Comparison of ENCODE assay signal across 8 cellular contexts in the genomic region with DNA sequence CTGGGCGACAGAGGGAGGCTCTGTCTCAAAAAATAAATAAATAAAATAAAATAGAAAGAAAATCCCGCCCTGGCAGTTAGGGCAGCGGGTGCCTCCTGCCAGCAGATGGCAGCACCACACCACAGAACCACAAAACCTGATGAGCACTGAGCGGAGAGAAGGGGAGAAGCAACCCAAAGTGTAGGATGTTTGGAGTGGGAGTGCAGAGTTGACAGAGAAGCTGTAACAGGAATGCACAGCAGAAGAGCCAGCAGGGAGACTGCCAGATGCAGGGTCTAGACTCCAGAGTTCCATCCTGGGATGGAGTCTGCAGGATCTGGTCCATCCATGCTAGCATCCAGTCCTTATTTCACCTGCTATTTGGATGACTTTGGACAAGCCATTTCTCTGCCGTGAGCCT. TPM values are rescaled to one million over a fixed set of nuclear protein-coding genes. Genes with fewer than 3 reads are reported as not detected.
DNase-seq lines count a peak whose midpoint lies in the region; ATAC-seq, FAIRE-seq and TF ChIP-seq lines count a peak whose summit lies in the region.

No MANE protein-coding gene starts in this region.

- FAIRE-seq in GM12892 (lab: Jason Lieb, UNC): peak; percentile 85
- FAIRE-seq in K562 (lab: Jason Lieb, UNC): no peak

- in situ Hi-C loops in K562 (cut with MboI): loop anchor here (5.0 kb wide), 1 partner anchor 159 kb away; no protein-coding TSS in a partner anchor

- CTCF ChIA-PET in K562 (lab: Yijun Ruan, JAX; ENCODE audit: low intra/inter-chr PET ratio): interaction anchor here (0.7 to 2.6 kb wide), 7 partner anchors 17 to 1035 kb away, joined by 3 to 13 read pairs (median 3); no protein-coding TSS in a partner anchor

- no peak overlapping the region for H3K4me3 ChIP-seq in K562

- H2AFZ ChIP-seq in K562 (ENCODE audit: low read depth, low read length): no peak overlapping the region

- POLR2A ChIA-PET in K562 (lab: Yijun Ruan, JAX): no interaction called here

- TF ChIP-seq POLR2A in GM12892 (IDR thresholded peaks at IDR 0.05; ENCODE audit: low read depth, low read length) (no peak), K562 (conservative IDR thresholded peaks at IDR 0.05) (no peak)

- DNase-seq in AG08396 (ENCODE audit: low spot score): peak; percentile 80
- DNase-seq in GM12892 (ENCODE audit: insufficient read length): peak; percentile 26
- DNase-seq in NCI-H1048 (lab: John Stamatoyannopoulos, UW): peak; percentile 40
- peak; percentile 57 for DNase-seq in T1000 (lab: John Stamatoyannopoulos, UW)
- DNase-seq in K562 (ENCODE audit: extremely low read depth in 1 of 4, low spot score in 3 of 4): peak; percentile 64 to 73 (median 68)
- peak; percentile 86 for DNase-seq in iPS-NIHi7 (ENCODE audit: extremely low spot score)
- peak; percentile 7 to 35 (median 30) for DNase-seq in stimulated activated CD4-positive, alpha-beta T cell treated with anti-CD3 and anti-CD28 coated beads, Interleukin-1b, Interleukin-23, amount 100 ng/mL, for 24 hours (ENCODE audit: low read depth in 4 of 4, low spot score in 1 of 4)

- intact Hi-C loops in K562 (cut with micrococcal nuclease): loop anchor here (2.0 to 10.0 kb wide), 3 partner anchors 123 to 1111 kb away; a partner anchor contains a TSS

- no peaks in the 10 kb centered on the region for H3K4me1 ChIP-seq in K562 (replicated peaks in 1 of 2; ENCODE audit: control insufficient read depth in 2 of 2, insufficient read depth in 2 of 2, low read length in 2 of 2)

- H4K20me1 ChIP-seq in K562 (replicated peaks; ENCODE audit: control insufficient read depth, insufficient read depth, low read length): no peaks in the 10 kb centered on the region

- H3K9me3 ChIP-seq in K562 (replicated peaks; ENCODE audit: control insufficient read depth, insufficient read depth, low read depth, low read length): no peaks in the 10 kb centered on the region

- H3K79me2 ChIP-seq in K562 (ENCODE audit: control insufficient read depth, insufficient read depth, low read length): no peaks in the 10 kb centered on the region

- peak; percentile 84 to 86 for TF ChIP-seq RAD21 in K562 (CRISPR knock-in tag; conservative IDR thresholded peaks at IDR 0.05 in 1 of 2, IDR thresholded peaks at IDR 0.05 in 1 of 2)

- no peaks in the 10 kb centered on the region for H3K36me3 ChIP-seq in K562 (ENCODE audit: control insufficient read depth, insufficient read depth, low read length)

- H3K27ac ChIP-seq in K562 (ENCODE audit: extremely low read depth, low read depth, low read length): no peak overlapping the region

- WGBS in K562 (ENCODE audit: insufficient coverage, low coverage, missing lambda C conversion rate): 0% methylated on average over 5 of the region's 5 CpGs

- H3K27me3 ChIP-seq in K562 (ENCODE audit: control insufficient read depth in 2 of 2, insufficient read depth in 2 of 2, low read length in 2 of 2): peaks cover 0 to 13% of the 10 kb centered on the region in 2 experiments; a peak in 1 of 5 replicates

- peak; percentile 76 to 89 (median 81) for TF ChIP-seq CTCF in K562 (IDR thresholded peaks at IDR 0.05 in 2 of 3, conservative IDR thresholded peaks at IDR 0.05 in 1 of 3; ENCODE audit: insufficient read depth in 2 of 3, low read depth in 1 of 3, low read length in 3 of 3)

- no peak overlapping the region for H3K4me2 ChIP-seq in K562 (ENCODE audit: insufficient read depth, low read length)

- ATAC-seq in K562 (peak; percentile 95), GM19397 (IDR thresholded peaks at IDR 0.05; ENCODE audit: unreplicated experiment) (no peak)

- H3K9ac ChIP-seq in K562 (ENCODE audit: insufficient read depth in 1 of 2, low read depth in 2 of 2, low read length in 2 of 2): no peak overlapping the region

- H3K9me1 ChIP-seq in K562 (ENCODE audit: control insufficient read depth, insufficient read depth, low read length): no peaks in the 10 kb centered on the region

- TF ChIP-seq EP300 in K562 (IDR thresholded peaks at IDR 0.05; ENCODE audit: low read length): no peak

- no TSS peak for BruUV-seq in K562 (replicated peaks; lab: Mats Ljungman, UMichigan)

TF ChIP-seq in K562, 482 proteins besides CTCF, POLR2A, EP300 and RAD21:
- TF ChIP-seq CC2D1A (IDR thresholded peaks at IDR 0.05) (0 out of 2 replicates have a peak, but pooled peaks have one; percentile 50), CREB1 (IDR thresholded peaks at IDR 0.05) (no peak), CREB1 (CRISPR knock-in tag; IDR thresholded peaks at IDR 0.05) (no peak), SMC3 (conservative IDR thresholded peaks at IDR 0.05; ENCODE audit: insufficient read depth, low read depth, low read length) (peak; percentile 75), STAG1 (CRISPR knock-in tag; IDR thresholded peaks at IDR 0.05; ENCODE audit: borderline replicate concordance) (peak; percentile 33; the same call in 1 of the 2 replicates)
- TF ChIP-seq, protein P1, sequence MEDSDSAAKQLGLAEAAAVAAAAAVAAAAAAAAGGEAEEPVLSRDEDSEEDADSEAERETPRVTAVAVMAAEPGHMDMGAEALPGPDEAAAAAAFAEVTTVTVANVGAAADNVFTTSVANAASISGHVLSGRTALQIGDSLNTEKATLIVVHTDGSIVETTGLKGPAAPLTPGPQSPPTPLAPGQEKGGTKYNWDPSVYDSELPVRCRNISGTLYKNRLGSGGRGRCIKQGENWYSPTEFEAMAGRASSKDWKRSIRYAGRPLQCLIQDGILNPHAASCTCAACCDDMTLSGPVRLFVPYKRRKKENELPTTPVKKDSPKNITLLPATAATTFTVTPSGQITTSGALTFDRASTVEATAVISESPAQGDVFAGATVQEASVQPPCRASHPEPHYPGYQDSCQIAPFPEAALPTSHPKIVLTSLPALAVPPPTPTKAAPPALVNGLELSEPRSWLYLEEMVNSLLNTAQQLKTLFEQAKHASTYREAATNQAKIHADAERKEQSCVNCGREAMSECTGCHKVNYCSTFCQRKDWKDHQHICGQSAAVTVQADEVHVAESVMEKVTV (CRISPR knock-in tag; IDR thresholded peaks at IDR 0.05): peak; percentile 85
TF ChIP-seq in K562: peak in this region for 4.

RNA-seq across cellular contexts. Expression of a gene that starts 29.7 kb away (rescaled TPM):
- polyA plus RNA-seq in GM12892 (2012; ENCODE audit: missing spikeins): not detected
- 0.07 and 0.56 TPM in 2 replicates for total RNA-seq in K562 (2011; cell fraction: chromatin; rRNA removed; ENCODE audit: low replicate concordance)
- total RNA-seq in K562 (2011; cell fraction: nucleolus; rRNA removed): 0.13 and 0.17 TPM in 2 replicates
- total RNA-seq in K562 (2011; cell fraction: nucleoplasm; rRNA removed): 0.15 and 0.29 TPM in 2 replicates
- total RNA-seq in K562 (2014; rRNA removed) (0.05 TPM in 1 of 2 replicates, not detected in the other), K562 (2014; rRNA removed; fragmentation: Illumina TruSeq; extraction: Trizol) (under 0.01 TPM in 1 of 2 replicates, not detected in the other), K562 (2015; rRNA removed; fragmentation: Illumina TruSeq; extraction: Trizol) (0.07 TPM in 1 of 2 replicates, not detected in the other), K562 (2021) (0.18 and 0.22 TPM in 2 replicates)
- polyA plus RNA-seq in K562 (2011; rRNA removed) (0.01 TPM in 1 of 2 replicates, not detected in the other), K562 (2014; fragmentation: Illumina TruSeq; extraction: Trizol) (0.01 TPM in 2 replicates), K562 (2014; fragmentation: Nextera tagmentation; extraction: Ambion mirVana) (not detected), K562 (2014; rRNA removed) (not detected in 2 replicates)
- polyA plus RNA-seq in K562 (2011; cell fraction: cytosol; rRNA removed): 0.06 TPM in 1 of 2 replicates, not detected in the other
- polyA plus RNA-seq in K562 (2011; cell fraction: nucleus; rRNA removed): 0.20 TPM in 1 of 2 replicates, not detected in the other
- polyA plus RNA-seq in K562 (2012): 0.04 and 0.09 TPM in 2 replicates
- 0.07 TPM in 1 of 2 replicates, not detected in the other for polyA minus RNA-seq in K562 (2011; rRNA and poly(A)+ RNA removed)
- polyA minus RNA-seq in K562 (2011; cell fraction: cytosol; rRNA and poly(A)+ RNA removed): 0.48 and 0.82 TPM in 2 replicates
- 0.22 and 0.27 TPM in 2 replicates for polyA minus RNA-seq in K562 (2011; cell fraction: nucleus; rRNA and poly(A)+ RNA removed)

Comparison
In these comparisons a context has a peak if more than half of its experiments do, and no peak if none do; other contexts are left out.
1. DNase-seq: peak in every context shown above with its lines; median percentile 86 in iPS-NIHi7; 80 in AG08396; 68 in K562; 57 in T1000; 40 in NCI-H1048; 30 in stimulated activated CD4-positive, alpha-beta T cell treated with anti-CD3 and anti-CD28 coated beads, Interleukin-1b, Interleukin-23, amount 100 ng/mL, for 24 hours; 26 in GM12892.